ENCODE assay signal across 25 cellular contexts in genomic region chr15:45665261-45665660, GRCh38.
"Had no signal": no experiment of that assay in that cellular context is flagged by ENCODE, and none has a peak within 500 bp of the region (broad histone marks: within the 10 kb centered on the region; RNA-seq: fewer than 3 reads in every experiment).

No MANE protein-coding gene starts in this region.

- H3K4me3 Mint-ChIP-seq: activated CD4-positive, alpha-beta T cell treated with anti-CD3 and anti-CD28 coated beads for 36 hours; activated naive CD4-positive, alpha-beta T cell treated with anti-CD3 and anti-CD28 coated beads, Interleukin-2, amount 10 ng/mL, durations not matched to agents 7 days and 5 days; memory B cell; naive thymus-derived CD8-positive, alpha-beta T cell; stimulated activated naive CD8-positive, alpha-beta T cell treated with anti-CD3 and anti-CD28 coated beads, Interleukin-15, amount 100 ng/mL, for 72 hours; type B pancreatic cell had no signal

- H3K4me2 ChIP-seq: hepatocyte had no signal

- H3K9me3 Mint-ChIP-seq: activated naive CD4-positive, alpha-beta T cell treated with anti-CD3 and anti-CD28 coated beads, Interleukin-2, amount 10 ng/mL, durations not matched to agents 7 days and 5 days; type B pancreatic cell had no signal

- H3K27ac Mint-ChIP-seq: activated naive CD4-positive, alpha-beta T cell treated with anti-CD3 and anti-CD28 coated beads, Interleukin-2, amount 10 ng/mL, durations not matched to agents 7 days and 5 days; memory B cell; type B pancreatic cell had no signal

- H3K4me3 ChIP-seq: body of pancreas, cardiac muscle cell, coronary artery, dorsolateral prefrontal cortex, gastroesophageal sphincter, hepatocyte, right lobe of liver, skin epidermis, uterus had no signal

- H3K27me3 ChIP-seq: body of pancreas, cardiac muscle cell, dorsolateral prefrontal cortex, gastroesophageal sphincter, hepatocyte, right lobe of liver, uterus had no signal

- H3K27me3 Mint-ChIP-seq: activated CD4-positive, alpha-beta T cell treated with anti-CD3 and anti-CD28 coated beads for 36 hours; activated naive CD4-positive, alpha-beta T cell treated with anti-CD3 and anti-CD28 coated beads, Interleukin-2, amount 10 ng/mL, durations not matched to agents 7 days and 5 days; memory B cell; naive thymus-derived CD8-positive, alpha-beta T cell; stimulated activated naive CD8-positive, alpha-beta T cell treated with anti-CD3 and anti-CD28 coated beads, Interleukin-15, amount 100 ng/mL, for 72 hours; type B pancreatic cell had no signal

- H3K9me3 ChIP-seq: body of pancreas, gastroesophageal sphincter, right lobe of liver, uterus had no signal

- H3K36me3 Mint-ChIP-seq: type B pancreatic cell had no signal

- H3K4me1 ChIP-seq: uterus had no signal

- ATAC-seq: body of pancreas; gastroesophageal sphincter; left cardiac atrium; naive thymus-derived CD8-positive, alpha-beta T cell; stimulated activated naive CD8-positive, alpha-beta T cell treated with anti-CD3 and anti-CD28 coated beads, Interleukin-15, amount 100 ng/mL, for 72 hours had no signal

- H3K36me3 ChIP-seq: cardiac muscle cell, uterus had no signal

- H2AFZ ChIP-seq: hepatocyte had no signal

- DNase-seq: activated CD4-positive, alpha-beta T cell treated with anti-CD3 and anti-CD28 coated beads for 36 hours; activated CD4-positive, CD25-positive, alpha-beta regulatory T cell; activated CD8-positive, alpha-beta memory T cell treated with anti-CD3 and anti-CD28 coated beads for 24 hours; activated effector memory CD4-positive, alpha-beta T cell treated with anti-CD3 and anti-CD28 coated beads, Interleukin-2, amount 50 U/mL, for 16 hours; activated naive CD4-positive, alpha-beta T cell treated with anti-CD3 and anti-CD28 coated beads, Interleukin-2, amount 10 ng/mL, durations not matched to agents 7 days and 5 days; anterior cingulate cortex; body of pancreas; cerebellar nuclear complex; dorsolateral prefrontal cortex; effector memory CD4-positive, alpha-beta T cell; left cardiac atrium; naive thymus-derived CD8-positive, alpha-beta T cell; right lobe of liver; stimulated activated CD4-positive, alpha-beta T cell treated with anti-CD3 and anti-CD28 coated beads, Interleukin-12 subunit alpha, Interleukin-12 subunit beta, amount 100 ng/mL, for 4 hours; stimulated activated CD4-positive, alpha-beta T cell treated with anti-CD3 and anti-CD28 coated beads, Interleukin-4, amount 100 ng/mL, for 1 hour; stimulated activated naive CD8-positive, alpha-beta T cell treated with anti-CD3 and anti-CD28 coated beads, Interleukin-15, amount 100 ng/mL, for 72 hours; substantia nigra; uterus had no signal

- H3K27ac ChIP-seq: body of pancreas, cardiac muscle cell, coronary artery, dorsolateral prefrontal cortex, gastroesophageal sphincter, hepatocyte, right lobe of liver, uterus had no signal

- H3K79me2 ChIP-seq: hepatocyte had no signal
